21 cellular contexts compared by ENCODE assay signal in genomic region chr6:20933057-20933792, GRCh38.
DNase-seq lines count a peak whose midpoint lies in the region; ATAC-seq and TF ChIP-seq lines count a peak whose summit lies in the region.
"Had no signal": no experiment of that assay in that cellular context is flagged by ENCODE, and none has a peak within 500 bp of the region (broad histone marks: within the 10 kb centered on the region; RNA-seq: fewer than 3 reads in every experiment).

No MANE protein-coding gene starts in this region.

- peaks cover 3% of the 10 kb centered on the region for H3K4me1 Mint-ChIP-seq in neural progenitor cell

- no peaks in the 10 kb centered on the region for H3K79me2 ChIP-seq in neural progenitor cell (ENCODE audit: low read depth)

- H3K9me3 ChIP-seq in neural progenitor cell (ENCODE audit: low read depth): no peaks in the 10 kb centered on the region
- no peaks in the 10 kb centered on the region for H3K9me3 ChIP-seq in upper lobe of left lung
- H3K9me3 ChIP-seq: ascending aorta, BLaER1, SJCRH30, tibial nerve had no signal

- H3K27me3 ChIP-seq in neural progenitor cell (no peaks in the 10 kb centered on the region), upper lobe of left lung (no peaks in the 10 kb centered on the region)
- H3K27me3 ChIP-seq: ascending aorta, BLaER1, SJCRH30, tibial nerve had no signal

- H3K4me1 ChIP-seq in neural progenitor cell (peaks cover 32% of the 10 kb centered on the region), upper lobe of left lung (no peaks in the 10 kb centered on the region)
- H3K4me1 ChIP-seq: ascending aorta, BLaER1, SJCRH30, tibial nerve had no signal

- H3K9me3 Mint-ChIP-seq in neural progenitor cell: no peaks in the 10 kb centered on the region

- H3K36me3 ChIP-seq in neural progenitor cell (no peaks in the 10 kb centered on the region), upper lobe of left lung (no peaks in the 10 kb centered on the region)
- H3K36me3 ChIP-seq: ascending aorta, BLaER1, SJCRH30, tibial nerve had no signal

- H3K27ac ChIP-seq in neural progenitor cell: peak overlapping the region; percentile 94
- no peak overlapping the region for H3K27ac ChIP-seq in upper lobe of left lung
- H3K27ac ChIP-seq: ascending aorta, BLaER1, SJCRH30, tibial nerve had no signal

- H2AFZ ChIP-seq in neural progenitor cell (replicated peaks): no peak overlapping the region

- ATAC-seq in upper lobe of left lung (ENCODE audit: low FRiP score in 2 of 2): no peak

- TF ChIP-seq CTCF in neural progenitor cell (IDR thresholded peaks at IDR 0.05): no peak
- TF ChIP-seq CTCF in upper lobe of left lung (IDR thresholded peaks at IDR 0.05): no peak

- no peak overlapping the region for H3K27ac Mint-ChIP-seq in neural progenitor cell

- H3K27me3 Mint-ChIP-seq in neural progenitor cell (ENCODE audit: insufficient read depth, low read depth): no peaks in the 10 kb centered on the region

- H3K36me3 Mint-ChIP-seq in neural progenitor cell: no peaks in the 10 kb centered on the region

- H3F3A ChIP-seq in neural progenitor cell (ENCODE audit: low read depth): peaks cover 31% of the 10 kb centered on the region

- DNase-seq in DMS153 (lab: John Stamatoyannopoulos, UW): peak; percentile 34
- DNase-seq in DMS153 treated with DMSO at 0.1 percent for 48 hours (lab: John Stamatoyannopoulos, UW; ENCODE audit: unreplicated experiment): no peak
- peak; percentile 82 for DNase-seq in NCI-H146 treated with DMSO at 0.1 percent for 48 hours (lab: John Stamatoyannopoulos, UW; ENCODE audit: unreplicated experiment)
- peak; percentile 5 for DNase-seq in RPMI7951 (ENCODE audit: low read depth)
- no peak for DNase-seq in neural progenitor cell (ENCODE audit: low spot score)
- DNase-seq in upper lobe of left lung: no peak
- no peak for DNase-seq in GF-D8 (lab: John Stamatoyannopoulos, UW)
- no peak for DNase-seq in hypothalamus (lab: John Stamatoyannopoulos, UW)
- DNase-seq: 8988T; activated CD8-positive, alpha-beta memory T cell treated with anti-CD3 and anti-CD28 coated beads, Interleukin-2, amount 50 U/mL, for 4 hours; activated naive CD4-positive, alpha-beta T cell; H7; mesenchymal stem cell; NCI-H446; retina; SJCRH30; stimulated activated naive CD4-positive, alpha-beta T cell; T1000 had no signal

- H4K20me1 ChIP-seq in neural progenitor cell (ENCODE audit: low read depth): no peaks in the 10 kb centered on the region
- H4K20me1 ChIP-seq: BLaER1 had no signal

- 83 to 90% methylated on average over 2 of the region's 2 CpGs for whole genome bisulfite sequencing in upper lobe of left lung, 2 donors

- peak overlapping the region; percentile 51 for H3K4me2 ChIP-seq in neural progenitor cell
- H3K4me2 ChIP-seq: BLaER1 had no signal

- H3K4me3 ChIP-seq in neural progenitor cell (no peak overlapping the region), upper lobe of left lung (no peak overlapping the region)
- H3K4me3 ChIP-seq: ascending aorta, BLaER1, SJCRH30, tibial nerve had no signal

- TF ChIP-seq EP300 in upper lobe of left lung (IDR thresholded peaks at IDR 0.05): no peak

- H3K4me3 Mint-ChIP-seq in neural progenitor cell: no peak overlapping the region

- no peak for TF ChIP-seq POLR2A in upper lobe of left lung (IDR thresholded peaks at IDR 0.05)

- no peak overlapping the region for H3K9ac ChIP-seq in neural progenitor cell
- H3K9ac ChIP-seq: BLaER1 had no signal

Comparison
In these comparisons a context has a peak if more than half of its experiments do, and no peak if none do; other contexts are left out.
1. DNase-seq: peak in DMS153 (single experiment), NCI-H146 treated with DMSO at 0.1 percent for 48 hours (single experiment) and RPMI7951 (single experiment); none in DMS153 treated with DMSO at 0.1 percent for 48 hours (single experiment), neural progenitor cell (single experiment), upper lobe of left lung (0 of 2), GF-D8 (single experiment) and hypothalamus (0 of 51).